22 cellular contexts compared by ENCODE assay signal in the genomic region with DNA sequence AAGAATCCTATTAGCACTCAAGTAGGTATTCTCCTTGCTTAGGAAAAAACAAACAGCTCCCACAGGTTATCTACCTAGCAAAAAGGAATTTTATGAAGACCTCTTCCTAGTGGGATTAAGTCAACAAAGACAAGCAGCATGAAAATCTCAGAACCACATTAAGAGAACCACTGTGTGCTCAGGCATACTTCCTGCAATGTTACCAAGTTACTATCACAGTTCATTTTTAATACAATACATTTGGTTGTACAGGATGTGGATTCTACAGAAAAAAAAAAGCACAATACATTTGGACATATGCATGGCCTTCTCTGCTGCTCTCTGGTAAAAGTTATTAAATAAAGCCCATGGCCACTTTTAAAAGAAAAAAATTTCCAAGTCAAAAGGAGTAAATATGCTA.
"Had no signal": no experiment of that assay in that cellular context is flagged by ENCODE, and none has a peak within 500 bp of the region (broad histone marks: within the 10 kb centered on the region; RNA-seq: fewer than 3 reads in every experiment).

No MANE protein-coding gene starts in this region.

- H3K4me3 Mint-ChIP-seq: activated T-cell treated with anti-CD3 and anti-CD28 coated beads, Interleukin-2, amount 50 U/mL, for 72 hours; central memory CD8-positive, alpha-beta T cell; stimulated activated naive CD8-positive, alpha-beta T cell treated with anti-CD3 and anti-CD28 coated beads, Interleukin-15, amount 100 ng/mL, for 72 hours had no signal

- H3K27me3 Mint-ChIP-seq: central memory CD8-positive, alpha-beta T cell; stimulated activated naive CD8-positive, alpha-beta T cell treated with anti-CD3 and anti-CD28 coated beads, Interleukin-15, amount 100 ng/mL, for 72 hours had no signal

- H3K79me2 ChIP-seq: parathyroid adenoma had no signal

- DNase-seq: activated CD4-positive, CD25-positive, alpha-beta regulatory T cell treated with anti-CD3 and anti-CD28 coated beads, Interleukin-2, amount 50 U/mL, for 72 hours; activated effector memory CD4-positive, alpha-beta T cell treated with anti-CD3 and anti-CD28 coated beads, Interleukin-2, amount 50 U/mL, for 16 hours; activated naive CD4-positive, alpha-beta T cell treated with anti-CD3 and anti-CD28 coated beads, Interleukin-2, amount 50 U/mL, for 16 hours; activated T-cell treated with anti-CD3 and anti-CD28 coated beads, Interleukin-2, amount 50 U/mL, for 72 hours; aorta; brain microvascular endothelial cell; gastrocnemius medialis; head of caudate nucleus; midbrain; stimulated activated CD4-positive, alpha-beta T cell treated with anti-CD3 and anti-CD28 coated beads, Interleukin-4, amount 100 ng/mL, for 1 hour; stimulated activated naive CD8-positive, alpha-beta T cell treated with anti-CD3 and anti-CD28 coated beads, Interleukin-15, amount 100 ng/mL, for 72 hours; T1000; transverse colon; uterus had no signal

- H2AFZ ChIP-seq: parathyroid adenoma had no signal

- H3K27ac ChIP-seq: brain microvascular endothelial cell, coronary artery, gastrocnemius medialis, parathyroid adenoma, suprapubic skin, transverse colon, uterus had no signal

- H3K9me3 Mint-ChIP-seq: activated T-cell treated with anti-CD3 and anti-CD28 coated beads, Interleukin-2, amount 50 U/mL, for 72 hours; central memory CD8-positive, alpha-beta T cell; stimulated activated naive CD8-positive, alpha-beta T cell treated with anti-CD3 and anti-CD28 coated beads, Interleukin-15, amount 100 ng/mL, for 72 hours had no signal

- ATAC-seq: activated T-cell treated with anti-CD3 and anti-CD28 coated beads, Interleukin-2, amount 50 U/mL, for 72 hours; esophagus mucosa; gastrocnemius medialis; sciatic nerve; stimulated activated naive CD8-positive, alpha-beta T cell treated with anti-CD3 and anti-CD28 coated beads, Interleukin-15, amount 100 ng/mL, for 72 hours had no signal

- H3K9ac ChIP-seq: parathyroid adenoma had no signal

- H3K27me3 ChIP-seq: brain microvascular endothelial cell, gastrocnemius medialis, suprapubic skin, transverse colon, uterus had no signal

- H3K36me3 ChIP-seq: brain microvascular endothelial cell, gastrocnemius medialis, suprapubic skin, transverse colon, uterus had no signal

- H3K4me3 ChIP-seq: coronary artery, gastrocnemius medialis, lung, smooth muscle cell, suprapubic skin, transverse colon, uterus had no signal

- H3K4me2 ChIP-seq: smooth muscle cell had no signal

- H3K4me1 ChIP-seq: parathyroid adenoma, uterus had no signal

- H3K9me3 ChIP-seq: gastrocnemius medialis, suprapubic skin, transverse colon, uterus had no signal
